In genomic region chr7:43175525-43176200, GRCh38 we compare ENCODE assay signal across 30 cellular contexts.
"Had no signal": no experiment of that assay in that cellular context is flagged by ENCODE, and none has a peak within 500 bp of the region (broad histone marks: within the 10 kb centered on the region; RNA-seq: fewer than 3 reads in every experiment).

No MANE protein-coding gene starts in this region.

- DNase-seq: activated B cell treated with CpG ODN at 0.5 μM for 24 hours; activated CD4-positive, alpha-beta memory T cell treated with anti-CD3 and anti-CD28 coated beads for 36 hours; activated CD4-positive, alpha-beta T cell treated with anti-CD3 and anti-CD28 coated beads for 4 hours; activated CD4-positive, alpha-beta T cell treated with anti-CD3 and anti-CD28 coated beads, Interleukin-2, amount 10 ng/mL, durations not matched to agents 24 days and 14 days; activated CD4-positive, alpha-beta T cell treated with anti-CD3 and anti-CD28 coated beads, Interleukin-2, amount 50 U/mL, for 1 hour; activated CD4-positive, alpha-beta T cell treated with anti-CD3 and anti-CD28 coated beads, Interleukin-2, amount 50 U/mL, for 4 hours; activated CD4-positive, CD25-positive, alpha-beta regulatory T cell treated with anti-CD3 and anti-CD28 coated beads, Interleukin-2, amount 50 U/mL, for 72 hours; activated CD8-positive, alpha-beta memory T cell treated with anti-CD3 and anti-CD28 coated beads, Interleukin-2, amount 50 U/mL, for 4 hours; activated CD8-positive, alpha-beta T cell treated with anti-CD3 and anti-CD28 coated beads for 36 hours; activated effector memory CD4-positive, alpha-beta T cell treated with anti-CD3 and anti-CD28 coated beads, Interleukin-2, amount 50 U/mL, for 16 hours; activated gamma-delta T cell treated with Interleukin-2 at 50 U/mL for 16 hours; activated naive CD4-positive, alpha-beta T cell; activated naive CD4-positive, alpha-beta T cell treated with anti-CD3 and anti-CD28 coated beads for 36 hours; activated naive CD4-positive, alpha-beta T cell treated with anti-CD3 and anti-CD28 coated beads, Interleukin-2, amount 50 U/mL, for 16 hours; activated naive CD8-positive, alpha-beta T cell treated with anti-CD3 and anti-CD28 coated beads for 36 hours; activated T-cell treated with anti-CD3 and anti-CD28 coated beads for 4 hours; activated T-cell treated with anti-CD3 and anti-CD28 coated beads, Interleukin-2, amount 50 U/mL, for 1 hour; activated T-cell treated with anti-CD3 and anti-CD28 coated beads, Interleukin-2, amount 50 U/mL, for 4 hours; activated T-cell treated with anti-CD3 and anti-CD28 coated beads, Interleukin-2, amount 50 U/mL, for 72 hours; adrenal gland; amniotic stem cell; aorta; central memory CD4-positive, alpha-beta T cell; T-helper 2 cell; T-helper 9 cell had no signal

- FAIRE-seq: astrocyte, TTC549 had no signal

- H3K36me3 ChIP-seq: adrenal gland had no signal

- H3K9me3 ChIP-seq: adrenal gland had no signal

- ATAC-seq: activated CD8-positive, alpha-beta T cell treated with anti-CD3 and anti-CD28 coated beads for 36 hours; activated naive CD4-positive, alpha-beta T cell treated with anti-CD3 and anti-CD28 coated beads, Interleukin-2, amount 50 U/mL, for 72 hours; activated T-cell treated with anti-CD3 and anti-CD28 coated beads, Interleukin-2, amount 50 U/mL, for 4 hours; activated T-cell treated with anti-CD3 and anti-CD28 coated beads, Interleukin-2, amount 50 U/mL, for 72 hours; activated T-helper 17 cell treated with anti-CD3 and anti-CD28 coated beads, Interleukin-2, amount 50 U/mL, for 72 hours had no signal

- H3K4me3 ChIP-seq: adrenal gland had no signal

- H3K4me1 ChIP-seq: adrenal gland had no signal

- H3K27ac ChIP-seq: adrenal gland, VCaP had no signal

- H3K27me3 ChIP-seq: adrenal gland had no signal
